ENCODE assay signal across 2 cellular contexts in the genomic region with DNA sequence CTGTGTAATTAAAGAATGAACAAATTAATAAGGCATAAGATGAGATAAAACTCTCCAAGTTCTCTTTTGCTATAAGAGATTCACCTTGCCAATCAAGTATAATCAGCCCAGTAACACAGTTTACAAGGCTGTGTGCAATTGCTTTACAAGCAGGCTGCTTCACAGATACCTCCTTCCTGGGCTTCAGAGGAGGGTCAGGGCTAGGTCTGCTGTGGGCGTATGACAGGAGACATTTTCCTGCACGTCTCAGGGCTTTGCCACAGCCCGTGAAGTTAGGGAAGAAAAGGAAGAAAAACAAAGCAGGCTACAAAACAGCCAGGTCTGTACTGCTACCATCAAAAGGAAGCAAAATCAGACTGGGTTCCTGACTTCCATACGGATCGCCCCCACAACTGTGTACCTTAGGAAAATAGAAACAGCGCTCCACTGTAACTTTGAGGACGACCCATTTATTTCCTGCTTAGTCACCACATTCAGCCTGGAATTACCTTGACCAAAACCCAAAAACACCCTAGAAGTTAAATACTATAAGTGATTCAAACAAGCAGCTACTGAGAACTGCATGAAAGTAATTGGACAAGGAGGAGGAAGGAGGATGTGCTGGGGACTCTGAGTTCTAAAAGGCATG.
TF ChIP-seq lines count a peak whose summit lies in the region.

No MANE protein-coding gene starts in this region.

TF ChIP-seq in HCT116, 20 proteins besides CTCF, POLR2A, EP300 and RAD21:
- TF ChIP-seq, protein P1, sequence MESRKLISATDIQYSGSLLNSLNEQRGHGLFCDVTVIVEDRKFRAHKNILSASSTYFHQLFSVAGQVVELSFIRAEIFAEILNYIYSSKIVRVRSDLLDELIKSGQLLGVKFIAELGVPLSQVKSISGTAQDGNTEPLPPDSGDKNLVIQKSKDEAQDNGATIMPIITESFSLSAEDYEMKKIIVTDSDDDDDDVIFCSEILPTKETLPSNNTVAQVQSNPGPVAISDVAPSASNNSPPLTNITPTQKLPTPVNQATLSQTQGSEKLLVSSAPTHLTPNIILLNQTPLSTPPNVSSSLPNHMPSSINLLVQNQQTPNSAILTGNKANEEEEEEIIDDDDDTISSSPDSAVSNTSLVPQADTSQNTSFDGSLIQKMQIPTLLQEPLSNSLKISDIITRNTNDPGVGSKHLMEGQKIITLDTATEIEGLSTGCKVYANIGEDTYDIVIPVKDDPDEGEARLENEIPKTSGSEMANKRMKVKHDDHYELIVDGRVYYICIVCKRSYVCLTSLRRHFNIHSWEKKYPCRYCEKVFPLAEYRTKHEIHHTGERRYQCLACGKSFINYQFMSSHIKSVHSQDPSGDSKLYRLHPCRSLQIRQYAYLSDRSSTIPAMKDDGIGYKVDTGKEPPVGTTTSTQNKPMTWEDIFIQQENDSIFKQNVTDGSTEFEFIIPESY (IDR thresholded peaks at IDR 0.05; ENCODE audit: extremely low read depth, insufficient replicate concordance, low read length), result no peak
- TF ChIP-seq FOSL1 (IDR thresholded peaks at IDR 0.05; ENCODE audit: low read depth) (no peak), ZNF274 (IDR thresholded peaks at IDR 0.05; ENCODE audit: low read depth, low read length) (no peak), CEBPB (IDR thresholded peaks at IDR 0.05; ENCODE audit: low read depth) (no peak), SRF (IDR thresholded peaks at IDR 0.05; ENCODE audit: low read depth) (no peak), TCF7L2 (IDR thresholded peaks at IDR 0.05; ENCODE audit: borderline replicate concordance, extremely low read depth, insufficient read depth, insufficient read length) (no peak), JUND (IDR thresholded peaks at IDR 0.05) (no peak), ZFX (IDR thresholded peaks at IDR 0.05) (no peak), EGR1 (IDR thresholded peaks at IDR 0.05; ENCODE audit: low read depth) (no peak), EZH2 (IDR thresholded peaks at IDR 0.05) (no peak), POLR2AphosphoS5 (IDR thresholded peaks at IDR 0.05; ENCODE audit: low read depth, low read length) (no peak), SIN3A (IDR thresholded peaks at IDR 0.05; ENCODE audit: low read depth) (no peak), SP1 (IDR thresholded peaks at IDR 0.05; ENCODE audit: low read depth) (no peak), CBX3 (IDR thresholded peaks at IDR 0.05; ENCODE audit: low read depth) (no peak), EZH2phosphoT487 (IDR thresholded peaks at IDR 0.05; ENCODE audit: borderline replicate concordance) (no peak), YY1 (IDR thresholded peaks at IDR 0.05; ENCODE audit: extremely low read depth, insufficient replicate concordance, low read depth, low read length) (no peak), ELF1 (IDR thresholded peaks at IDR 0.05; ENCODE audit: borderline replicate concordance, low read depth) (no peak)
- TF ChIP-seq, protein P2, sequence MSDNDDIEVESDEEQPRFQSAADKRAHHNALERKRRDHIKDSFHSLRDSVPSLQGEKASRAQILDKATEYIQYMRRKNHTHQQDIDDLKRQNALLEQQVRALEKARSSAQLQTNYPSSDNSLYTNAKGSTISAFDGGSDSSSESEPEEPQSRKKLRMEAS (IDR thresholded peaks at IDR 0.05), result no peak
- TF ChIP-seq, protein P3, sequence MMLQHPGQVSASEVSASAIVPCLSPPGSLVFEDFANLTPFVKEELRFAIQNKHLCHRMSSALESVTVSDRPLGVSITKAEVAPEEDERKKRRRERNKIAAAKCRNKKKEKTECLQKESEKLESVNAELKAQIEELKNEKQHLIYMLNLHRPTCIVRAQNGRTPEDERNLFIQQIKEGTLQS (IDR thresholded peaks at IDR 0.05), result no peak
- TF ChIP-seq, protein P4, sequence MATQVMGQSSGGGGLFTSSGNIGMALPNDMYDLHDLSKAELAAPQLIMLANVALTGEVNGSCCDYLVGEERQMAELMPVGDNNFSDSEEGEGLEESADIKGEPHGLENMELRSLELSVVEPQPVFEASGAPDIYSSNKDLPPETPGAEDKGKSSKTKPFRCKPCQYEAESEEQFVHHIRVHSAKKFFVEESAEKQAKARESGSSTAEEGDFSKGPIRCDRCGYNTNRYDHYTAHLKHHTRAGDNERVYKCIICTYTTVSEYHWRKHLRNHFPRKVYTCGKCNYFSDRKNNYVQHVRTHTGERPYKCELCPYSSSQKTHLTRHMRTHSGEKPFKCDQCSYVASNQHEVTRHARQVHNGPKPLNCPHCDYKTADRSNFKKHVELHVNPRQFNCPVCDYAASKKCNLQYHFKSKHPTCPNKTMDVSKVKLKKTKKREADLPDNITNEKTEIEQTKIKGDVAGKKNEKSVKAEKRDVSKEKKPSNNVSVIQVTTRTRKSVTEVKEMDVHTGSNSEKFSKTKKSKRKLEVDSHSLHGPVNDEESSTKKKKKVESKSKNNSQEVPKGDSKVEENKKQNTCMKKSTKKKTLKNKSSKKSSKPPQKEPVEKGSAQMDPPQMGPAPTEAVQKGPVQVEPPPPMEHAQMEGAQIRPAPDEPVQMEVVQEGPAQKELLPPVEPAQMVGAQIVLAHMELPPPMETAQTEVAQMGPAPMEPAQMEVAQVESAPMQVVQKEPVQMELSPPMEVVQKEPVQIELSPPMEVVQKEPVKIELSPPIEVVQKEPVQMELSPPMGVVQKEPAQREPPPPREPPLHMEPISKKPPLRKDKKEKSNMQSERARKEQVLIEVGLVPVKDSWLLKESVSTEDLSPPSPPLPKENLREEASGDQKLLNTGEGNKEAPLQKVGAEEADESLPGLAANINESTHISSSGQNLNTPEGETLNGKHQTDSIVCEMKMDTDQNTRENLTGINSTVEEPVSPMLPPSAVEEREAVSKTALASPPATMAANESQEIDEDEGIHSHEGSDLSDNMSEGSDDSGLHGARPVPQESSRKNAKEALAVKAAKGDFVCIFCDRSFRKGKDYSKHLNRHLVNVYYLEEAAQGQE (IDR thresholded peaks at IDR 0.05; ENCODE audit: low read depth), result no peak
TF ChIP-seq in HCT116: peak in this region for 0.

TF ChIP-seq in WTC11, 78 proteins besides CTCF, POLR2A, EP300 and RAD21:
- TF ChIP-seq, protein P5, sequence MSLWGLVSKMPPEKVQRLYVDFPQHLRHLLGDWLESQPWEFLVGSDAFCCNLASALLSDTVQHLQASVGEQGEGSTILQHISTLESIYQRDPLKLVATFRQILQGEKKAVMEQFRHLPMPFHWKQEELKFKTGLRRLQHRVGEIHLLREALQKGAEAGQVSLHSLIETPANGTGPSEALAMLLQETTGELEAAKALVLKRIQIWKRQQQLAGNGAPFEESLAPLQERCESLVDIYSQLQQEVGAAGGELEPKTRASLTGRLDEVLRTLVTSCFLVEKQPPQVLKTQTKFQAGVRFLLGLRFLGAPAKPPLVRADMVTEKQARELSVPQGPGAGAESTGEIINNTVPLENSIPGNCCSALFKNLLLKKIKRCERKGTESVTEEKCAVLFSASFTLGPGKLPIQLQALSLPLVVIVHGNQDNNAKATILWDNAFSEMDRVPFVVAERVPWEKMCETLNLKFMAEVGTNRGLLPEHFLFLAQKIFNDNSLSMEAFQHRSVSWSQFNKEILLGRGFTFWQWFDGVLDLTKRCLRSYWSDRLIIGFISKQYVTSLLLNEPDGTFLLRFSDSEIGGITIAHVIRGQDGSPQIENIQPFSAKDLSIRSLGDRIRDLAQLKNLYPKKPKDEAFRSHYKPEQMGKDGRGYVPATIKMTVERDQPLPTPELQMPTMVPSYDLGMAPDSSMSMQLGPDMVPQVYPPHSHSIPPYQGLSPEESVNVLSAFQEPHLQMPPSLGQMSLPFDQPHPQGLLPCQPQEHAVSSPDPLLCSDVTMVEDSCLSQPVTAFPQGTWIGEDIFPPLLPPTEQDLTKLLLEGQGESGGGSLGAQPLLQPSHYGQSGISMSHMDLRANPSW (CRISPR knock-in tag; conservative IDR thresholded peaks at IDR 0.05; ENCODE audit: low read depth), result no peak
- TF ChIP-seq ATF1 (CRISPR knock-in tag; IDR thresholded peaks at IDR 0.05) (no peak), ZNF396 (CRISPR knock-in tag; IDR thresholded peaks at IDR 0.05; ENCODE audit: borderline replicate concordance) (no peak), GABPB1 (CRISPR knock-in tag; IDR thresholded peaks at IDR 0.05) (no peak), ZNF263 (CRISPR knock-in tag; IDR thresholded peaks at IDR 0.05; ENCODE audit: low read depth) (no peak), ZNF138 (CRISPR knock-in tag; conservative IDR thresholded peaks at IDR 0.05) (no peak), CREB1 (CRISPR knock-in tag; IDR thresholded peaks at IDR 0.05) (no peak), NFE2L1 (CRISPR knock-in tag; IDR thresholded peaks at IDR 0.05) (no peak)
TF ChIP-seq in WTC11: peak in this region for 0.
